Comparison of ENCODE assay signal across 21 cellular contexts in the genomic region with DNA sequence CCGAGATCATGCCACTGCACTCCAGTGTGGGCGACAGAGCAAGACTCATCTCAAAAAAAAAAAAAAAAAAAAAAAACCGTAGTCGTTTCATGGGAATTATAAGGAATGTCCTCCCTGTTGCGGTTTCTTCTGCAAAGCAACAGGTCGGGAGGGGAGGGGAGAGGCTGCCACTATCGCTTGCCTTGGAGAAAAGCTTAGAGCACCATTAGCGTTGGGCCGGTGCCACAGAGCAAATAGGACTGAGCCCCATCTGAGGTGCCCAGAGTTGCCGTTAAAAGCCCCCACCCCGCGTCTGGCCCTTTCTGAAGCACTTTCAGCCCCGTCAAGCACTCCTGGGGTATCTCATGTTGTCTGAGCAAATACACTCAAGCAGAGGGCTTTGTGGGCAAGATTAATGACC. TPM values are rescaled to one million over a fixed set of nuclear protein-coding genes. Genes with fewer than 3 reads are reported as not detected.
DNase-seq lines count a peak whose midpoint lies in the region; ATAC-seq and TF ChIP-seq lines count a peak whose summit lies in the region.
"Had no signal": no experiment of that assay in that cellular context is flagged by ENCODE, and none has a peak within 500 bp of the region (broad histone marks: within the 10 kb centered on the region; RNA-seq: fewer than 3 reads in every experiment).

No MANE protein-coding gene starts in this region.

- H3K27ac Mint-ChIP-seq in endothelial cell (ENCODE audit: unreplicated experiment), result no peak overlapping the region
- H3K27ac Mint-ChIP-seq: activated T-helper 1 cell treated with anti-CD3 and anti-CD28 coated beads, Interleukin-12 subunit alpha, Interleukin-12 subunit beta, Interleukin-2, Interleukin-4 antibody, amounts not matched to agents 30 ng/mL and 10 ng/mL and 1 ng/mL, durations not matched to agents 14 hours and 24 hours and 36 hours; HFFc6; nephron had no signal

- no peak overlapping the region for H3K27ac ChIP-seq in right cardiac atrium (ENCODE audit: low read length)
- H3K27ac ChIP-seq: dorsolateral prefrontal cortex, heart left ventricle, RWPE1 had no signal

- H3K4me1 Mint-ChIP-seq in endothelial cell (ENCODE audit: unreplicated experiment), result peaks cover 25% of the 10 kb centered on the region

- H3K4me1 ChIP-seq in right cardiac atrium (ENCODE audit: control insufficient read depth, insufficient read depth, low read length), result no peaks in the 10 kb centered on the region

- ATAC-seq in HG02588 (IDR thresholded peaks at IDR 0.05; ENCODE audit: unreplicated experiment) (no peak), GM19463 (IDR thresholded peaks at IDR 0.05; ENCODE audit: unreplicated experiment) (no peak), right cardiac atrium (no peak)
- ATAC-seq: heart left ventricle, sciatic nerve had no signal

- DNase-seq in DMS153 (lab: John Stamatoyannopoulos, UW), result peak; percentile 96
- DNase-seq in NCI-H1417 (lab: John Stamatoyannopoulos, UW), result peak; percentile 94 to 99 (median 99)
- peak; percentile 44 for DNase-seq in NCI-H2196 treated with DMSO at 0.1 percent for 48 hours (lab: John Stamatoyannopoulos, UW; ENCODE audit: unreplicated experiment)
- no peak for DNase-seq in endothelial cell (ENCODE audit: low spot score)
- no peak for DNase-seq in head of caudate nucleus
- DNase-seq in right cardiac atrium, result no peak
- DNase-seq: dorsolateral prefrontal cortex; heart left ventricle; HFFc6; kidney; mesendoderm; NK-92 treated with Interleukin-12 subunit alpha and Interleukin-12 subunit beta, amount 100 ng/mL, for 24 hours; T-helper 1 cell; WERI-Rb-1 had no signal

- intact Hi-C loops in head of caudate nucleus (cut with DNase I) (no loop called here), right cardiac atrium (cut with DNase I) (no loop called here)

- no peak overlapping the region for H3K4me3 ChIP-seq in right cardiac atrium (ENCODE audit: low read length)

- TF ChIP-seq CTCF in endothelial cell (IDR thresholded peaks at IDR 0.05; ENCODE audit: unreplicated experiment), result no peak

- WGBS in right cardiac atrium, result 72% methylated on average over 13 of the region's 13 CpGs

- no peaks in the 10 kb centered on the region for H3K9me3 ChIP-seq in right cardiac atrium (ENCODE audit: control insufficient read depth, low read length)
- H3K9me3 ChIP-seq: heart left ventricle had no signal

- no peaks in the 10 kb centered on the region for H3K27me3 ChIP-seq in right cardiac atrium (ENCODE audit: control insufficient read depth, insufficient read depth)

- peak overlapping the region; percentile 93 for H3K4me3 Mint-ChIP-seq in endothelial cell (ENCODE audit: unreplicated experiment)
- H3K4me3 Mint-ChIP-seq: activated T-helper 1 cell treated with anti-CD3 and anti-CD28 coated beads, Interleukin-12 subunit alpha, Interleukin-12 subunit beta, Interleukin-2, Interleukin-4 antibody, amounts not matched to agents 30 ng/mL and 10 ng/mL and 1 ng/mL, durations not matched to agents 14 hours and 24 hours and 36 hours; HFFc6 had no signal

- peaks cover 12% of the 10 kb centered on the region for H3K27me3 Mint-ChIP-seq in endothelial cell (ENCODE audit: unreplicated experiment)

- H3K36me3 Mint-ChIP-seq in endothelial cell (ENCODE audit: low read depth, unreplicated experiment), result peaks cover 21% of the 10 kb centered on the region

- H3K9me3 Mint-ChIP-seq in endothelial cell (ENCODE audit: unreplicated experiment), result no peaks in the 10 kb centered on the region
- H3K9me3 Mint-ChIP-seq: activated T-helper 1 cell treated with anti-CD3 and anti-CD28 coated beads, Interleukin-12 subunit alpha, Interleukin-12 subunit beta, Interleukin-2, Interleukin-4 antibody, amounts not matched to agents 30 ng/mL and 10 ng/mL and 1 ng/mL, durations not matched to agents 14 hours and 24 hours and 36 hours; HFFc6; nephron had no signal

RNA-seq across cellular contexts. Expression of a gene that starts 2.2 kb away (rescaled TPM):
- total RNA-seq in endothelial cell (ENCODE audit: unreplicated experiment) (86.4 TPM), right cardiac atrium (not detected)
- polyA plus RNA-seq in right cardiac atrium, result not detected
- total RNA-seq: heart left ventricle, HFFc6, sciatic nerve, subcutaneous adipose tissue had no signal
- polyA plus RNA-seq: heart left ventricle had no signal

RNA-seq across cellular contexts. Expression of a gene that starts 42.2 kb away (rescaled TPM):
- total RNA-seq in endothelial cell (ENCODE audit: unreplicated experiment) (97.4 TPM), right cardiac atrium (10 to 100 TPM in 2 of 4 donors, 1 to 10 TPM in 2; 8.0 to 11.4 (median 9.6) TPM)
- 3.5 TPM for polyA plus RNA-seq in right cardiac atrium

Comparison
In these comparisons a context has a peak if more than half of its experiments do, and no peak if none do; other contexts are left out.
1. DNase-seq: peak in DMS153 (single experiment), NCI-H1417 (3 of 3) and NCI-H2196 treated with DMSO at 0.1 percent for 48 hours (single experiment); none in endothelial cell (single experiment), head of caudate nucleus (0 of 42) and right cardiac atrium (0 of 3).
2. RNA of a gene that starts 2.2 kb away (total RNA-seq): 86.4 TPM in endothelial cell (single experiment); not detected in right cardiac atrium; every median in the first group is over 10 times any median in the second.